In the genomic region with DNA sequence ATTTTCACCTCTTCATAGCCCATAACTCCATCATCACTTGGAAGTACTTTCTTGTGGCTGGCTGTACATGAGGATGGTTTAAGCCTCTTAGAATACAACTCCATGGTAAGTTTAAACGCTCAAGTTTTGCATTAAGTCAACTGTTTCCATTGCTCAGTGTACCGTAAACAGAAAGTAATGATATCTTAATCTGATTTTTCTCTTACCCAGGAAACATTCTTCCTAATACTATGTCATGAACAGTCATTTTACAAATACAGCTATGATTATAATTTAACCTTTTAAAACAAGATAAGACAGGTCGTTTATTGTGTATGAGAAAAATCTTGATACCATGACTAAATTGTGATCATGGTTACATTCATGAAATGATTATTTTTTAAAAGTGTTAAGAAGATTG, we compare ENCODE assay signal across 1 cellular context.
TF ChIP-seq lines count a peak whose summit lies in the region.

No MANE protein-coding gene starts in this region.

TF ChIP-seq in A549, 52 proteins besides CTCF, POLR2A, EP300 and RAD21 (continued from another document):
- TF ChIP-seq SREBF2 (IDR thresholded peaks at IDR 0.05) (no peak), CHD4 (IDR thresholded peaks at IDR 0.05; ENCODE audit: borderline replicate concordance) (no peak), NPAS2 (CRISPR knock-in tag; IDR thresholded peaks at IDR 0.05; ENCODE audit: borderline replicate concordance) (no peak), HOXB5 (CRISPR knock-in tag; IDR thresholded peaks at IDR 0.05) (no peak), JUNB (IDR thresholded peaks at IDR 0.05) (no peak), JUN (IDR thresholded peaks at IDR 0.05) (no peak), TFCP2L1 (CRISPR knock-in tag; IDR thresholded peaks at IDR 0.05) (no peak), FOSL2 (IDR thresholded peaks at IDR 0.05) (no peak), FOSL2 (CRISPR knock-in tag; IDR thresholded peaks at IDR 0.05) (no peak), POLR2AphosphoS2 (conservative IDR thresholded peaks at IDR 0.05; ENCODE audit: low read length) (no peak), RNF2 (IDR thresholded peaks at IDR 0.05; ENCODE audit: borderline replicate concordance, low read depth) (no peak), RCOR1 (IDR thresholded peaks at IDR 0.05; ENCODE audit: low read depth, low read length) (no peak), KDM5A (IDR thresholded peaks at IDR 0.05) (no peak)
- TF ChIP-seq, protein P1, sequence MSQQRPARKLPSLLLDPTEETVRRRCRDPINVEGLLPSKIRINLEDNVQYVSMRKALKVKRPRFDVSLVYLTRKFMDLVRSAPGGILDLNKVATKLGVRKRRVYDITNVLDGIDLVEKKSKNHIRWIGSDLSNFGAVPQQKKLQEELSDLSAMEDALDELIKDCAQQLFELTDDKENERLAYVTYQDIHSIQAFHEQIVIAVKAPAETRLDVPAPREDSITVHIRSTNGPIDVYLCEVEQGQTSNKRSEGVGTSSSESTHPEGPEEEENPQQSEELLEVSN (IDR thresholded peaks at IDR 0.05; ENCODE audit: borderline replicate concordance, low read depth), result no peak
- TF ChIP-seq, protein P2, sequence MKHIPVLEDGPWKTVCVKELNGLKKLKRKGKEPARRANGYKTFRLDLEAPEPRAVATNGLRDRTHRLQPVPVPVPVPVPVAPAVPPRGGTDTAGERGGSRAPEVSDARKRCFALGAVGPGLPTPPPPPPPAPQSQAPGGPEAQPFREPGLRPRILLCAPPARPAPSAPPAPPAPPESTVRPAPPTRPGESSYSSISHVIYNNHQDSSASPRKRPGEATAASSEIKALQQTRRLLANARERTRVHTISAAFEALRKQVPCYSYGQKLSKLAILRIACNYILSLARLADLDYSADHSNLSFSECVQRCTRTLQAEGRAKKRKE (CRISPR knock-in tag; IDR thresholded peaks at IDR 0.05; ENCODE audit: low read depth), result no peak
